Comparison of ENCODE assay signal across 22 cellular contexts in the genomic region with DNA sequence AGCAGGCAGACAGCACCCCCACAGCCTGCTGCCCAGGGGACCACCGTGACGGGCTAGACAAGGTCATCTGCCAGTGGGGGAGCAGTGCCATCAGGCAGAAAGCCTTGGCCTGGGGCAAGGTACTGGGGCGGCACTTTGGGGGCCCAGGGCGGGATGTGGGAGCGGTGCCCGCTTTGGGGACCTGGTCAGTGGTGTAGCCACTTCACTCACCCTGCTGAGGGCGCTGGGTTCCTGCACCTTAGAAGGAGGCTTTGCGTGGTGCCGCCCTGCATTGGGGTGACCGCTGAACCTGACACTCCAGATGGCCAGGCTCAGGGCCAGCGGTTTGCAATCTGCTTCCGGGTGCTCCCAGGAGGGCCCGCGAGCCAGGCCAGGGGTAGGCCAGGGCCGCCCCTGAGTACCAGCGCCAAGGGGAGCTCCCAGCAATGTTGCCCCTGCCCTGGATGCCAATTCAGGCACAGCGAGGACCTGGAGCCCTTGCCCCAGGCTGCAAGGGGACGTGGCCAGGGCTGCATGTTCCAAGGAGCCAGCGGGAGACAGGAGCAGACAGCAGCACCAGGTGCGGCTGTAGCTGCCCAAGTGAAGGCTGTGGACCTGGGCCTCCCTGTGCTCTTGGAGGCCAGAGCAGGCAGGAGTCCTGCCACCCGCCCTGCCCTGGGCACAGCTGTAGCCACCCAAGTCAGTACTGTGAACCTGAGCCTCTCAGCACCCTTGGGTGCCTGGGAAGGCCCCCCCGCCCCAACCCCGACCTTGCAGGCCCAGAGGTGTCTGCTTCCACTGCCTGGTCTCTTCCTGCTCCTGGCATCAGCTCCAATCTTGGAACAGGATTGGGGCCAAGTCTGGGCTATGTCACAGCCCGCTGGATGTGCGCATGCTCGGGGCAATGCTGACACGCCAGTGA.
"Had no signal": no experiment of that assay in that cellular context is flagged by ENCODE, and none has a peak within 500 bp of the region (broad histone marks: within the 10 kb centered on the region; RNA-seq: fewer than 3 reads in every experiment).

No MANE protein-coding gene starts in this region.

- H3K9ac ChIP-seq: parathyroid adenoma had no signal

- H3K4me1 Mint-ChIP-seq: activated naive CD8-positive, alpha-beta T cell treated with anti-CD3 and anti-CD28 coated beads, Interleukin-2, amount 10 ng/mL, durations not matched to agents 7 days and 5 days; naive thymus-derived CD8-positive, alpha-beta T cell; WTC11 had no signal

- ATAC-seq: heart right ventricle; left lobe of liver; naive thymus-derived CD8-positive, alpha-beta T cell; WTC11 had no signal

- H3K36me3 Mint-ChIP-seq: activated naive CD8-positive, alpha-beta T cell treated with anti-CD3 and anti-CD28 coated beads, Interleukin-2, amount 10 ng/mL, durations not matched to agents 7 days and 5 days; naive thymus-derived CD8-positive, alpha-beta T cell; WTC11 had no signal

- H3K36me3 ChIP-seq: heart right ventricle, neutrophil, right lobe of liver had no signal

- H3K4me3 Mint-ChIP-seq: activated naive CD8-positive, alpha-beta T cell treated with anti-CD3 and anti-CD28 coated beads, Interleukin-2, amount 10 ng/mL, durations not matched to agents 7 days and 5 days; naive thymus-derived CD8-positive, alpha-beta T cell; WTC11 had no signal

- H3K4me3 ChIP-seq: heart right ventricle, lung, right lobe of liver had no signal

- DNase-seq: activated CD4-positive, alpha-beta T cell treated with anti-CD3 and anti-CD28 coated beads, Interleukin-2, amount 50 U/mL, for 4 hours; activated CD8-positive, alpha-beta memory T cell treated with anti-CD3 and anti-CD28 coated beads, Interleukin-2, amount 50 U/mL, for 48 hours; activated naive CD4-positive, alpha-beta T cell treated with Interleukin-2 at 50 U/mL for 16 hours; activated naive CD8-positive, alpha-beta T cell treated with anti-CD3 and anti-CD28 coated beads, Interleukin-2, amount 10 ng/mL, durations not matched to agents 7 days and 5 days; activated T-cell treated with anti-CD3 and anti-CD28 coated beads, Interleukin-2, amount 50 U/mL, for 48 hours; amygdala; foreskin fibroblast; naive thymus-derived CD8-positive, alpha-beta T cell; small intestine; stimulated activated CD4-positive, alpha-beta T cell treated with anti-CD3 and anti-CD28 coated beads, Interleukin-15, amount 100 ng/mL, for 24 hours; stimulated activated naive CD4-positive, alpha-beta T cell; T-helper 1 cell; T-helper 9 cell had no signal

- H3K9me3 ChIP-seq: neutrophil, right lobe of liver had no signal

- H3K27ac ChIP-seq: heart right ventricle, neutrophil, parathyroid adenoma, right lobe of liver had no signal

- H3K4me1 ChIP-seq: heart right ventricle, parathyroid adenoma, right lobe of liver had no signal

- FAIRE-seq: bronchial epithelial cell, endometrium, small intestine had no signal

- H3K27me3 Mint-ChIP-seq: activated naive CD8-positive, alpha-beta T cell treated with anti-CD3 and anti-CD28 coated beads, Interleukin-2, amount 10 ng/mL, durations not matched to agents 7 days and 5 days; naive thymus-derived CD8-positive, alpha-beta T cell had no signal

- H3K27ac Mint-ChIP-seq: activated naive CD8-positive, alpha-beta T cell treated with anti-CD3 and anti-CD28 coated beads, Interleukin-2, amount 10 ng/mL, durations not matched to agents 7 days and 5 days; naive thymus-derived CD8-positive, alpha-beta T cell; WTC11 had no signal
